In genomic region chr17:57554826-57555635, GRCh38 we compare ENCODE assay signal across 16 cellular contexts.
A peak's percentile ranks its signal among the peaks of the same experiment; 100 is the strongest.
DNase-seq lines count a peak whose midpoint lies in the region; ATAC-seq and TF ChIP-seq lines count a peak whose summit lies in the region.
"Had no signal": no experiment of that assay in that cellular context is flagged by ENCODE, and none has a peak within 500 bp of the region (broad histone marks: within the 10 kb centered on the region; RNA-seq: fewer than 3 reads in every experiment).

No MANE protein-coding gene starts in this region.

- TF ChIP-seq POLR2A in gastrocnemius medialis (IDR thresholded peaks at IDR 0.05) = no peak

- H3K4me3 ChIP-seq in WERI-Rb-1 (ENCODE audit: low read depth, low read length) = peak overlapping the region; percentile 18; the same call in 1 of the 2 replicates
- no peak overlapping the region for H3K4me3 ChIP-seq in gastrocnemius medialis
- H3K4me3 ChIP-seq: body of pancreas had no signal

- DNase-seq in NCI-H82 (lab: John Stamatoyannopoulos, UW) (peak; percentile 52), NCI-H82 treated with DMSO at 0.1 percent for 48 hours (lab: John Stamatoyannopoulos, UW; ENCODE audit: unreplicated experiment) (no peak), WERI-Rb-1 (no peak), gastrocnemius medialis (peak; percentile 50 to 51), sciatic nerve (ENCODE audit: low spot score) (no peak), foreskin keratinocyte (no peak), GM10248 (ENCODE audit: extremely low spot score) (no peak)
- DNase-seq: 8988T; activated CD4-positive, alpha-beta T cell treated with anti-CD3 and anti-CD28 coated beads, Interleukin-2, amount 50 U/mL, for 48 hours; activated gamma-delta T cell treated with Interleukin-2 at 50 U/mL for 16 hours; body of pancreas; COR-L47; left cardiac atrium; NCI-H510A; occipital lobe had no signal

- no peaks in the 10 kb centered on the region for H3K9me3 ChIP-seq in WERI-Rb-1 (ENCODE audit: severe bottlenecking)
- no peaks in the 10 kb centered on the region for H3K9me3 ChIP-seq in gastrocnemius medialis
- H3K9me3 ChIP-seq: body of pancreas had no signal

- intact Hi-C loops in gastrocnemius medialis (cut with DNase I; ENCODE audit: low total_unique reads) (loop anchor here (5.0 kb wide), 1 partner anchor 117 kb away; no protein-coding TSS in a partner anchor), sciatic nerve (cut with DNase I) (no loop called here)

- peaks cover 37 to 50% of the 10 kb centered on the region in 2 donors for H3K4me1 ChIP-seq in gastrocnemius medialis
- peaks cover 11% of the 10 kb centered on the region for H3K4me1 ChIP-seq in foreskin keratinocyte
- H3K4me1 ChIP-seq: body of pancreas had no signal

- H3K36me3 ChIP-seq in WERI-Rb-1 (peaks cover 46% of the 10 kb centered on the region), gastrocnemius medialis (no peaks in the 10 kb centered on the region)

- CTCF ChIA-PET in GM10248 (lab: Yijun Ruan, JAX) = interaction anchor here (1.2 to 4.5 kb wide), 4 partner anchors 15 to 311 kb away, joined by 3 to 29 read pairs (median 8); no protein-coding TSS in a partner anchor

- H3K27ac ChIP-seq in WERI-Rb-1 = peak overlapping the region; percentile 92
- peak overlapping the region; percentile 50 for H3K27ac ChIP-seq in layer of hippocampus (ENCODE audit: low read depth, low read length)
- H3K27ac ChIP-seq in gastrocnemius medialis = peak overlapping the region in 3 of 4 donors; percentile 1 to 78 (median 60)
- no peak overlapping the region for H3K27ac ChIP-seq in foreskin keratinocyte
- H3K27ac ChIP-seq: body of pancreas had no signal

- ATAC-seq in gastrocnemius medialis (peak; percentile 60 to 71), sciatic nerve (no peak), foreskin keratinocyte (no peak)
- ATAC-seq: body of pancreas had no signal

- TF ChIP-seq CTCF in WERI-Rb-1 (IDR thresholded peaks at IDR 0.05; ENCODE audit: low read depth, low read length) (no peak), gastrocnemius medialis (IDR thresholded peaks at IDR 0.05 in 4 of 5, conservative IDR thresholded peaks at IDR 0.05 in 1 of 5) (no peak), foreskin keratinocyte (conservative IDR thresholded peaks at IDR 0.05) (no peak), GM10248 (IDR thresholded peaks at IDR 0.05; ENCODE audit: control extremely low read depth, extremely low read depth, low read depth, missing control alignments) (no peak)

- in situ Hi-C loops in gastrocnemius medialis (cut with MboI; ENCODE audit: low sequenced_read_pairs in 4 of 4) = no loop called here

- POLR2A ChIA-PET in GM10248 (lab: Yijun Ruan, JAX) = no interaction called here

- H3K27me3 ChIP-seq in WERI-Rb-1 (ENCODE audit: insufficient read depth, low read depth, severe bottlenecking) = no peaks in the 10 kb centered on the region
- H3K27me3 ChIP-seq in layer of hippocampus (ENCODE audit: control insufficient read depth, insufficient read depth, low read length) = no peaks in the 10 kb centered on the region
- no peaks in the 10 kb centered on the region for H3K27me3 ChIP-seq in gastrocnemius medialis
- H3K27me3 ChIP-seq in foreskin keratinocyte = no peaks in the 10 kb centered on the region
- H3K27me3 ChIP-seq: body of pancreas had no signal

Comparison
In these comparisons a context has a peak if more than half of its experiments do, and no peak if none do; other contexts are left out.
1. DNase-seq: peak in NCI-H82 (single experiment) and gastrocnemius medialis (2 of 2); none in NCI-H82 treated with DMSO at 0.1 percent for 48 hours (single experiment), WERI-Rb-1 (single experiment), sciatic nerve (single experiment), foreskin keratinocyte (0 of 2) and GM10248 (single experiment).
2. ATAC-seq: peak in gastrocnemius medialis (2 of 2); none in sciatic nerve (single experiment) and foreskin keratinocyte (single experiment).